In the genomic region with DNA sequence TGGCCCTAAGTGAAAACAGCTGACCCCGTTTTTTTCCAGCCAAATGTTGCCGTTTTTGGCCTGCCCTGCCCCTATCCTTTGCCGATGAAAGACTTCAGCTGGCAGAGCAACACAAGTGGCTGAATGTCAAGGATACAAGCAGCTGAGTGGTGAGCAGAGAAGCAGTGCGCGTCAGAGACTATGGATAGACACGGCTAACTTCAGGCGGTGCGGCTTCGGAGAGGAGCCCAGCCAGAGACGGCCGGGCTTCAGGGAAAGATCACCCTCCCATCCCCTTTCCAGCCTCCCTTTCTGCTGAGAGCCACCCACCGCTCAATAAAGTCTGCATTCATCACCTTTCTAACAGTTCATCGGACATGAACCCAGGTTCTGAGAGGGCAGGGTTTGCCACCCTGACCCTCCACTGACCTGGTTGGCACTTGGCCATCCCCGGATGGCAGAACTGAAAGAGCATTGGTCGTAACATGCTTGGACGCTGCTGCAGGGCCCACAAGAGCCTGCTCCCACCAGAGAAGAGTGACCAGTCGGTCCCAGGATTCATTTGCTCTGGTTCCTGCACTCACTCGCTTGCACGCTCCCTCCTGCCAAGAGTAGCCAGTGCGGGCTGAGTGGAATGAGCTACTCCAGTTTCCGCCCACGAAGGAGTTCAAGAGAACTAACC, we compare ENCODE assay signal across 1 cellular context.
TF ChIP-seq lines count a peak whose summit lies in the region.

No MANE protein-coding gene starts in this region.

TF ChIP-seq in SK-N-SH, 30 proteins besides CTCF, POLR2A, EP300 and RAD21 (continued from another document):
- TF ChIP-seq MXI1 (IDR thresholded peaks at IDR 0.05; ENCODE audit: low read depth, low read length) (0 out of 2 replicates have a peak, but pooled peaks have one; percentile 27), MEF2A (IDR thresholded peaks at IDR 0.05; ENCODE audit: borderline replicate concordance, low read depth) (no peak), NRF1 (IDR thresholded peaks at IDR 0.05; ENCODE audit: low read depth, low read length) (no peak), CHD2 (IDR thresholded peaks at IDR 0.05; ENCODE audit: low read length, partially characterized antibody) (peak; percentile 23), TEAD4 (IDR thresholded peaks at IDR 0.05; ENCODE audit: borderline replicate concordance, insufficient read depth) (no peak), POLR2AphosphoS5 (IDR thresholded peaks at IDR 0.05; ENCODE audit: low read depth, low read length) (no peak), ZBTB33 (IDR thresholded peaks at IDR 0.05; ENCODE audit: borderline replicate concordance, low read depth) (no peak), FOXJ3 (CRISPR knock-in tag; IDR thresholded peaks at IDR 0.05) (no peak)
